ENCODE assay signal across 13 cellular contexts in the genomic region with DNA sequence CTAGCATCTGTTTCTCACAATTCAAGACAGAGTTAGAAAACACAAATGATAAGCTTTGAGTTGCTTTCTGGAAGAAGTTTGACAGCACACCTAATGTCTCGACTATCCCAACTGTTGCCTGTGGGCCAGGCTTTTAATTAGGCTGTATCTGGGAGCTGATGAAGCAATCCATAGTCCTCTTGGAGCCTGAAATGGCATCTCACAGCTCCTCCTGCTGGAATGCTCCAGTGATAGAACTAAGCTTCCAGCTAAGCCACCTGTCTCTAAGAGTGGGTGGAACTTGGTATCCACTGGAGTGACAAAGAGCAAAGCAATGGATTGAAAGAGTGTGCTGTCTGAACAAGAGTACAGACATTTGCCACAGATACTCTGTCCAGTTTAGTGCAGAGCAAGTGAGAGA.
A peak's percentile ranks its signal among the peaks of the same experiment; 100 is the strongest.
DNase-seq lines count a peak whose midpoint lies in the region; ATAC-seq and TF ChIP-seq lines count a peak whose summit lies in the region.
"Had no signal": no experiment of that assay in that cellular context is flagged by ENCODE, and none has a peak within 500 bp of the region (broad histone marks: within the 10 kb centered on the region; RNA-seq: fewer than 3 reads in every experiment).

No MANE protein-coding gene starts in this region.

- no peak overlapping the region for H3K27ac ChIP-seq in lung (ENCODE audit: low read depth in 1 of 2, low read length in 1 of 2)
- no peak overlapping the region for H3K27ac ChIP-seq in dorsolateral prefrontal cortex
- H3K27ac ChIP-seq: SJSA1 had no signal

- intact Hi-C loops in dorsolateral prefrontal cortex (cut with DNase I): no loop called here

- WGBS in lung, 2 donors: 77 to 97% methylated on average over 1 of the region's 1 CpG

- no peaks in the 10 kb centered on the region for H3K4me1 ChIP-seq in lung (ENCODE audit: control insufficient read depth in 2 of 2, insufficient read depth in 2 of 2, low read length in 2 of 2)
- H3K4me1 ChIP-seq: HAP-1, SJSA1 had no signal

- no peak for ATAC-seq in lung (ENCODE audit: insufficient read depth, low FRiP score)
- ATAC-seq: natural killer cell had no signal

- H3K36me3 Mint-ChIP-seq in chondrocyte (ENCODE audit: low read depth) (peaks cover 3% of the 10 kb centered on the region), progenitor cell of endocrine pancreas (ENCODE audit: insufficient read depth) (no peaks in the 10 kb centered on the region)

- H3K36me3 ChIP-seq in MG63 (no peaks in the 10 kb centered on the region), lung (ENCODE audit: control insufficient read depth in 2 of 2, insufficient read depth in 2 of 2, low read length in 2 of 2) (no peaks in the 10 kb centered on the region)
- H3K36me3 ChIP-seq: HAP-1, SJSA1 had no signal

- H3K27me3 Mint-ChIP-seq in chondrocyte (ENCODE audit: low read depth) (no peaks in the 10 kb centered on the region), progenitor cell of endocrine pancreas (no peaks in the 10 kb centered on the region)

- H3K9me3 ChIP-seq in MG63 (peaks cover 2% of the 10 kb centered on the region), lung (ENCODE audit: control insufficient read depth in 2 of 2, insufficient read depth in 1 of 2, low read length in 1 of 2) (no peaks in the 10 kb centered on the region)
- H3K9me3 ChIP-seq: HAP-1 had no signal

- H3K27ac Mint-ChIP-seq in chondrocyte (ENCODE audit: unreplicated experiment) (no peak overlapping the region), progenitor cell of endocrine pancreas (no peak overlapping the region)
- H3K27ac Mint-ChIP-seq: activated T-cell treated with anti-CD3 and anti-CD28 coated beads, Interleukin-2, amount 50 U/mL, for 24 hours; natural killer cell had no signal

- TF ChIP-seq CTCF in chondrocyte (IDR thresholded peaks at IDR 0.05): peak; percentile 71
- peak; percentile 3 for TF ChIP-seq CTCF in lung (IDR thresholded peaks at IDR 0.05; ENCODE audit: control extremely low read depth, extremely low read depth)
- no peak for TF ChIP-seq CTCF in dorsolateral prefrontal cortex (IDR thresholded peaks at IDR 0.05 in 54 of 56, conservative IDR thresholded peaks at IDR 0.05 in 2 of 56; ENCODE audit: low read depth in 1 of 56, partially characterized antibody in 56 of 56)
- no peak for TF ChIP-seq CTCF in progenitor cell of endocrine pancreas (IDR thresholded peaks at IDR 0.05; ENCODE audit: unreplicated experiment)

- H3K27me3 ChIP-seq in MG63: no peaks in the 10 kb centered on the region
- no peaks in the 10 kb centered on the region for H3K27me3 ChIP-seq in lung (ENCODE audit: control insufficient read depth, insufficient read depth)
- H3K27me3 ChIP-seq in dorsolateral prefrontal cortex: no peaks in the 10 kb centered on the region
- H3K27me3 ChIP-seq: SJSA1 had no signal

- H3K4me1 Mint-ChIP-seq in chondrocyte (ENCODE audit: low read depth) (peaks cover 13% of the 10 kb centered on the region), progenitor cell of endocrine pancreas (ENCODE audit: low read depth) (no peaks in the 10 kb centered on the region)
- H3K4me1 Mint-ChIP-seq: natural killer cell had no signal

- peaks cover 12% of the 10 kb centered on the region for H3K9me3 Mint-ChIP-seq in chondrocyte (ENCODE audit: low read depth)
- peaks cover 15% of the 10 kb centered on the region for H3K9me3 Mint-ChIP-seq in progenitor cell of endocrine pancreas (ENCODE audit: low read depth)

- H3K4me3 Mint-ChIP-seq in chondrocyte (ENCODE audit: unreplicated experiment) (no peak overlapping the region), progenitor cell of endocrine pancreas (ENCODE audit: low read depth) (no peak overlapping the region)
- H3K4me3 Mint-ChIP-seq: activated T-cell treated with anti-CD3 and anti-CD28 coated beads, Interleukin-2, amount 50 U/mL, for 24 hours; natural killer cell had no signal

- peak; percentile 9 for DNase-seq in Daoy (ENCODE audit: low read depth)
- DNase-seq in MG63: peak; percentile 9
- DNase-seq in chondrocyte (ENCODE audit: low spot score): no peak
- DNase-seq in lung (ENCODE audit: low spot score): no peak
- no peak for DNase-seq in dorsolateral prefrontal cortex
- DNase-seq in NOMO-1 treated with DMSO at 0.1 percent for 48 hours (lab: John Stamatoyannopoulos, UW; ENCODE audit: unreplicated experiment): no peak
- no peak for DNase-seq in progenitor cell of endocrine pancreas (ENCODE audit: low spot score, unreplicated experiment)
- DNase-seq in stimulated activated CD4-positive, alpha-beta T cell treated with anti-CD3 and anti-CD28 coated beads, Interleukin-15, amount 100 ng/mL, for 24 hours: no peak
- DNase-seq: activated T-cell treated with anti-CD3 and anti-CD28 coated beads, Interleukin-2, amount 50 U/mL, for 24 hours; MM.1S; natural killer cell had no signal

- H3K4me3 ChIP-seq in MG63 (no peak overlapping the region), lung (no peak overlapping the region), dorsolateral prefrontal cortex (no peak overlapping the region)
- H3K4me3 ChIP-seq: HAP-1, SJSA1 had no signal

Comparison
In these comparisons a context has a peak if more than half of its experiments do, and no peak if none do; other contexts are left out.
1. DNase-seq: peak in Daoy (single experiment) and MG63 (single experiment); none in chondrocyte (single experiment), lung (single experiment), dorsolateral prefrontal cortex (0 of 10), NOMO-1 treated with DMSO at 0.1 percent for 48 hours (single experiment), progenitor cell of endocrine pancreas (single experiment) and stimulated activated CD4-positive, alpha-beta T cell treated with anti-CD3 and anti-CD28 coated beads, Interleukin-15, amount 100 ng/mL, for 24 hours (single experiment).
2. CTCF ChIP-seq: peak in chondrocyte (single experiment) and lung (single experiment); none in dorsolateral prefrontal cortex (0 of 56) and progenitor cell of endocrine pancreas (single experiment).